In the genomic region with DNA sequence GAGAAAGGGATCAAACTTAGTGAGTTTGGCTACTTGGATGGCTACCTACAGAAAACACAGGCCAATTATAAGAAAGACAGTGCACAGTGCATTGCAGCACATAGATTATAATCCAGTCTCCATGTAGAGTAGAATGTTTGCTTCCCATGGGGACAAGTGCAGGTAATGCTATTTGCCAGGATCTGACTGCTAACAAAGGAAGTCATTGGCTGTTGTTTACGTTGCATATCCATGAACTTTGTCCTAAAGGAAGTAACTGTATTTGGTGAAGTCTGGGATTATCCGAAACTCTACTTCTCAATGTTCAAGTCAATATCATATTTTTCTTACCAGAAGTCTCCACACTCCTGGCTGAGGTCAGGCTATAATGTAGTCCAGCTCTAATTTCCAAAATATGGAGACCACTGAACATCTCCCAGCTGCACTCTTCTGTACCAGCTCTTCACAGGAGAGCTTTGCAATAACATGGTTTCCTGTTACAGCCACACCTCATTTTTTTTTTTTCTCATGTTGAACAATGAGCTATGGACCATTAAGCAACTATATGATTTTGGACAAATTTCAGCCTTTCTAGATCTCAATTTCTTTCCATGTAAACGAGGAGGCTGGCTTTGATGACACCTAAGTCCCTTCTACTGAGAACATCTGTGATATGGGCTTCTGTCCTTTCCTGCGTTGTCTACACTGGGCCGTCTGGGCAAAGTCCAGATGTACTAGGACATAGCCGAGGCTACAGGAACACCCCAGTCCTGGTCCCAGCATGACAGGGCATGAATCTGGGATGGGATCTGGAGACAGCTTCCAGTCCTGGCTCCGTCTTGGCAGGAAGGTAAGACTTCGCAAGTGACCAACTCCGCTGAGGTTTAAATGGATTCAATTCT, we compare ENCODE assay signal across 1 cellular context.
TF ChIP-seq lines count a peak whose summit lies in the region.

No MANE protein-coding gene starts in this region.

TF ChIP-seq in HepG2, 621 proteins besides CTCF, POLR2A, EP300 and RAD21 (continued from another document and continues in another):
- TF ChIP-seq ZNF644 (CRISPR knock-in tag; IDR thresholded peaks at IDR 0.05; ENCODE audit: low read depth): peak; percentile 72; the same call in 1 of the 2 replicates
- no peak for TF ChIP-seq ZNF256 (CRISPR knock-in tag; conservative IDR thresholded peaks at IDR 0.05)
- no peak for TF ChIP-seq STAT5B (CRISPR knock-in tag; IDR thresholded peaks at IDR 0.05)
- TF ChIP-seq, protein P1, sequence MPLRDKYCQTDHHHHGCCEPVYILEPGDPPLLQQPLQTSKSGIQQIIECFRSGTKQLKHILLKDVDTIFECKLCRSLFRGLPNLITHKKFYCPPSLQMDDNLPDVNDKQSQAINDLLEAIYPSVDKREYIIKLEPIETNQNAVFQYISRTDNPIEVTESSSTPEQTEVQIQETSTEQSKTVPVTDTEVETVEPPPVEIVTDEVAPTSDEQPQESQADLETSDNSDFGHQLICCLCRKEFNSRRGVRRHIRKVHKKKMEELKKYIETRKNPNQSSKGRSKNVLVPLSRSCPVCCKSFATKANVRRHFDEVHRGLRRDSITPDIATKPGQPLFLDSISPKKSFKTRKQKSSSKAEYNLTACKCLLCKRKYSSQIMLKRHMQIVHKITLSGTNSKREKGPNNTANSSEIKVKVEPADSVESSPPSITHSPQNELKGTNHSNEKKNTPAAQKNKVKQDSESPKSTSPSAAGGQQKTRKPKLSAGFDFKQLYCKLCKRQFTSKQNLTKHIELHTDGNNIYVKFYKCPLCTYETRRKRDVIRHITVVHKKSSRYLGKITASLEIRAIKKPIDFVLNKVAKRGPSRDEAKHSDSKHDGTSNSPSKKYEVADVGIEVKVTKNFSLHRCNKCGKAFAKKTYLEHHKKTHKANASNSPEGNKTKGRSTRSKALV (CRISPR knock-in tag; IDR thresholded peaks at IDR 0.05): no peak
- TF ChIP-seq ZNF775 (CRISPR knock-in tag; IDR thresholded peaks at IDR 0.05; ENCODE audit: borderline replicate concordance): no peak
- TF ChIP-seq ZNF547 (CRISPR knock-in tag; IDR thresholded peaks at IDR 0.05): no peak
- TF ChIP-seq GABPB1 (CRISPR knock-in tag; IDR thresholded peaks at IDR 0.05): peak; percentile 46
- TF ChIP-seq HMGA1 (CRISPR knock-in tag; conservative IDR thresholded peaks at IDR 0.05): no peak
- TF ChIP-seq ZNF749 (CRISPR knock-in tag; IDR thresholded peaks at IDR 0.05; ENCODE audit: borderline replicate concordance): no peak
- no peak for TF ChIP-seq NFYC (CRISPR knock-in tag; IDR thresholded peaks at IDR 0.05)
- TF ChIP-seq RXRB (CRISPR knock-in tag; IDR thresholded peaks at IDR 0.05; ENCODE audit: borderline replicate concordance): peak; percentile 73
- TF ChIP-seq, protein P2, sequence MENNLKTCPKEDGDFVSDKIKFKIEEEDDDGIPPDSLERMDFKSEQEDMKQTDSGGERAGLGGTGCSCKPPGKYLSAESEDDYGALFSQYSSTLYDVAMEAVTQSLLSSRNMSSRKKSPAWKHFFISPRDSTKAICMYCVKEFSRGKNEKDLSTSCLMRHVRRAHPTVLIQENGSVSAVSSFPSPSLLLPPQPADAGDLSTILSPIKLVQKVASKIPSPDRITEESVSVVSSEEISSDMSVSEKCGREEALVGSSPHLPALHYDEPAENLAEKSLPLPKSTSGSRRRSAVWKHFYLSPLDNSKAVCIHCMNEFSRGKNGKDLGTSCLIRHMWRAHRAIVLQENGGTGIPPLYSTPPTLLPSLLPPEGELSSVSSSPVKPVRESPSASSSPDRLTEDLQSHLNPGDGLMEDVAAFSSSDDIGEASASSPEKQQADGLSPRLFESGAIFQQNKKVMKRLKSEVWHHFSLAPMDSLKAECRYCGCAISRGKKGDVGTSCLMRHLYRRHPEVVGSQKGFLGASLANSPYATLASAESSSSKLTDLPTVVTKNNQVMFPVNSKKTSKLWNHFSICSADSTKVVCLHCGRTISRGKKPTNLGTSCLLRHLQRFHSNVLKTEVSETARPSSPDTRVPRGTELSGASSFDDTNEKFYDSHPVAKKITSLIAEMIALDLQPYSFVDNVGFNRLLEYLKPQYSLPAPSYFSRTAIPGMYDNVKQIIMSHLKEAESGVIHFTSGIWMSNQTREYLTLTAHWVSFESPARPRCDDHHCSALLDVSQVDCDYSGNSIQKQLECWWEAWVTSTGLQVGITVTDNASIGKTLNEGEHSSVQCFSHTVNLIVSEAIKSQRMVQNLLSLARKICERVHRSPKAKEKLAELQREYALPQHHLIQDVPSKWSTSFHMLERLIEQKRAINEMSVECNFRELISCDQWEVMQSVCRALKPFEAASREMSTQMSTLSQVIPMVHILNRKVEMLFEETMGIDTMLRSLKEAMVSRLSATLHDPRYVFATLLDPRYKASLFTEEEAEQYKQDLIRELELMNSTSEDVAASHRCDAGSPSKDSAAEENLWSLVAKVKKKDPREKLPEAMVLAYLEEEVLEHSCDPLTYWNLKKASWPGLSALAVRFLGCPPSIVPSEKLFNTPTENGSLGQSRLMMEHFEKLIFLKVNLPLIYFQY (CRISPR knock-in tag; IDR thresholded peaks at IDR 0.05; ENCODE audit: borderline replicate concordance): no peak
- TF ChIP-seq ARID2 (CRISPR knock-in tag; IDR thresholded peaks at IDR 0.05; ENCODE audit: borderline replicate concordance): no peak
- TF ChIP-seq MED1 (CRISPR knock-in tag; IDR thresholded peaks at IDR 0.05): peak; percentile 49; the same call in 1 of the 2 replicates
- TF ChIP-seq, protein P3, sequence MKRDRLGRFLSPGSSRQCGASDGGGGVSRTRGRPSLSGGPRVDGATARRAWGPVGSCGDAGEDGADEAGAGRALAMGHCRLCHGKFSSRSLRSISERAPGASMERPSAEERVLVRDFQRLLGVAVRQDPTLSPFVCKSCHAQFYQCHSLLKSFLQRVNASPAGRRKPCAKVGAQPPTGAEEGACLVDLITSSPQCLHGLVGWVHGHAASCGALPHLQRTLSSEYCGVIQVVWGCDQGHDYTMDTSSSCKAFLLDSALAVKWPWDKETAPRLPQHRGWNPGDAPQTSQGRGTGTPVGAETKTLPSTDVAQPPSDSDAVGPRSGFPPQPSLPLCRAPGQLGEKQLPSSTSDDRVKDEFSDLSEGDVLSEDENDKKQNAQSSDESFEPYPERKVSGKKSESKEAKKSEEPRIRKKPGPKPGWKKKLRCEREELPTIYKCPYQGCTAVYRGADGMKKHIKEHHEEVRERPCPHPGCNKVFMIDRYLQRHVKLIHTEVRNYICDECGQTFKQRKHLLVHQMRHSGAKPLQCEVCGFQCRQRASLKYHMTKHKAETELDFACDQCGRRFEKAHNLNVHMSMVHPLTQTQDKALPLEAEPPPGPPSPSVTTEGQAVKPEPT (CRISPR knock-in tag; IDR thresholded peaks at IDR 0.05; ENCODE audit: low read depth): no peak
- no peak for TF ChIP-seq SMARCE1 (IDR thresholded peaks at IDR 0.05; ENCODE audit: borderline replicate concordance)
- TF ChIP-seq SNAI1 (CRISPR knock-in tag; IDR thresholded peaks at IDR 0.05; ENCODE audit: borderline replicate concordance): no peak
- TF ChIP-seq, protein P4, sequence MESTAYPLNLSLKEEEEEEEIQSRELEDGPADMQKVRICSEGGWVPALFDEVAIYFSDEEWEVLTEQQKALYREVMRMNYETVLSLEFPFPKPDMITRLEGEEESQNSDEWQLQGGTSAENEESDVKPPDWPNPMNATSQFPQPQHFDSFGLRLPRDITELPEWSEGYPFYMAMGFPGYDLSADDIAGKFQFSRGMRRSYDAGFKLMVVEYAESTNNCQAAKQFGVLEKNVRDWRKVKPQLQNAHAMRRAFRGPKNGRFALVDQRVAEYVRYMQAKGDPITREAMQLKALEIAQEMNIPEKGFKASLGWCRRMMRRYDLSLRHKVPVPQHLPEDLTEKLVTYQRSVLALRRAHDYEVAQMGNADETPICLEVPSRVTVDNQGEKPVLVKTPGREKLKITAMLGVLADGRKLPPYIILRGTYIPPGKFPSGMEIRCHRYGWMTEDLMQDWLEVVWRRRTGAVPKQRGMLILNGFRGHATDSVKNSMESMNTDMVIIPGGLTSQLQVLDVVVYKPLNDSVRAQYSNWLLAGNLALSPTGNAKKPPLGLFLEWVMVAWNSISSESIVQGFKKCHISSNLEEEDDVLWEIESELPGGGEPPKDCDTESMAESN (CRISPR knock-in tag; conservative IDR thresholded peaks at IDR 0.05): no peak
- no peak for TF ChIP-seq ZNF441 (CRISPR knock-in tag; IDR thresholded peaks at IDR 0.05; ENCODE audit: borderline replicate concordance)
- no peak for TF ChIP-seq ZNF569 (CRISPR knock-in tag; IDR thresholded peaks at IDR 0.05; ENCODE audit: borderline replicate concordance)
- no peak for TF ChIP-seq ZNF737 (CRISPR knock-in tag; IDR thresholded peaks at IDR 0.05; ENCODE audit: borderline replicate concordance)
- peak; percentile 68 for TF ChIP-seq ASH2L (IDR thresholded peaks at IDR 0.05; ENCODE audit: insufficient read length, low read depth, low read length)
- no peak for TF ChIP-seq TCF7L2 (IDR thresholded peaks at IDR 0.05; ENCODE audit: low read depth, low read length)
- no peak for TF ChIP-seq GTF3A (CRISPR knock-in tag; conservative IDR thresholded peaks at IDR 0.05)
- no peak for TF ChIP-seq SMAD1 (CRISPR knock-in tag; IDR thresholded peaks at IDR 0.05; ENCODE audit: borderline replicate concordance, low read depth)
- TF ChIP-seq, protein P5, sequence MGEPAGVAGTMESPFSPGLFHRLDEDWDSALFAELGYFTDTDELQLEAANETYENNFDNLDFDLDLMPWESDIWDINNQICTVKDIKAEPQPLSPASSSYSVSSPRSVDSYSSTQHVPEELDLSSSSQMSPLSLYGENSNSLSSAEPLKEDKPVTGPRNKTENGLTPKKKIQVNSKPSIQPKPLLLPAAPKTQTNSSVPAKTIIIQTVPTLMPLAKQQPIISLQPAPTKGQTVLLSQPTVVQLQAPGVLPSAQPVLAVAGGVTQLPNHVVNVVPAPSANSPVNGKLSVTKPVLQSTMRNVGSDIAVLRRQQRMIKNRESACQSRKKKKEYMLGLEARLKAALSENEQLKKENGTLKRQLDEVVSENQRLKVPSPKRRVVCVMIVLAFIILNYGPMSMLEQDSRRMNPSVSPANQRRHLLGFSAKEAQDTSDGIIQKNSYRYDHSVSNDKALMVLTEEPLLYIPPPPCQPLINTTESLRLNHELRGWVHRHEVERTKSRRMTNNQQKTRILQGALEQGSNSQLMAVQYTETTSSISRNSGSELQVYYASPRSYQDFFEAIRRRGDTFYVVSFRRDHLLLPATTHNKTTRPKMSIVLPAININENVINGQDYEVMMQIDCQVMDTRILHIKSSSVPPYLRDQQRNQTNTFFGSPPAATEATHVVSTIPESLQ (CRISPR knock-in tag; conservative IDR thresholded peaks at IDR 0.05): no peak
- no peak for TF ChIP-seq ZNF776 (CRISPR knock-in tag; IDR thresholded peaks at IDR 0.05)
- TF ChIP-seq, protein P6, sequence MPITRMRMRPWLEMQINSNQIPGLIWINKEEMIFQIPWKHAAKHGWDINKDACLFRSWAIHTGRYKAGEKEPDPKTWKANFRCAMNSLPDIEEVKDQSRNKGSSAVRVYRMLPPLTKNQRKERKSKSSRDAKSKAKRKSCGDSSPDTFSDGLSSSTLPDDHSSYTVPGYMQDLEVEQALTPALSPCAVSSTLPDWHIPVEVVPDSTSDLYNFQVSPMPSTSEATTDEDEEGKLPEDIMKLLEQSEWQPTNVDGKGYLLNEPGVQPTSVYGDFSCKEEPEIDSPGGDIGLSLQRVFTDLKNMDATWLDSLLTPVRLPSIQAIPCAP (CRISPR knock-in tag; IDR thresholded peaks at IDR 0.05; ENCODE audit: low read depth): no peak
- no peak for TF ChIP-seq ZFX (CRISPR knock-in tag; IDR thresholded peaks at IDR 0.05; ENCODE audit: low read depth)
- TF ChIP-seq ZNF615 (CRISPR knock-in tag; IDR thresholded peaks at IDR 0.05; ENCODE audit: borderline replicate concordance): no peak
- TF ChIP-seq REXO4 (CRISPR knock-in tag; IDR thresholded peaks at IDR 0.05; ENCODE audit: borderline replicate concordance): no peak
- TF ChIP-seq IKZF4 (CRISPR knock-in tag; IDR thresholded peaks at IDR 0.05; ENCODE audit: borderline replicate concordance, low read depth, not compliant biosample characterization): no peak
- TF ChIP-seq ZNF629 (CRISPR knock-in tag; conservative IDR thresholded peaks at IDR 0.05): peak; percentile 81
- no peak for TF ChIP-seq CREM (IDR thresholded peaks at IDR 0.05)
- TF ChIP-seq CREM (CRISPR knock-in tag; IDR thresholded peaks at IDR 0.05): no peak
- no peak for TF ChIP-seq ARHGAP35 (CRISPR knock-in tag; IDR thresholded peaks at IDR 0.05; ENCODE audit: borderline replicate concordance)
- TF ChIP-seq HMG20A (CRISPR knock-in tag; IDR thresholded peaks at IDR 0.05; ENCODE audit: borderline replicate concordance): peak; percentile 56; the same call in 1 of the 2 replicates
- no peak for TF ChIP-seq NR3C1 (CRISPR knock-in tag; IDR thresholded peaks at IDR 0.05)
- no peak for TF ChIP-seq AKAP8 (CRISPR knock-in tag; IDR thresholded peaks at IDR 0.05)
- no peak for TF ChIP-seq MZF1 (CRISPR knock-in tag; IDR thresholded peaks at IDR 0.05; ENCODE audit: borderline replicate concordance)
- TF ChIP-seq, protein P7, sequence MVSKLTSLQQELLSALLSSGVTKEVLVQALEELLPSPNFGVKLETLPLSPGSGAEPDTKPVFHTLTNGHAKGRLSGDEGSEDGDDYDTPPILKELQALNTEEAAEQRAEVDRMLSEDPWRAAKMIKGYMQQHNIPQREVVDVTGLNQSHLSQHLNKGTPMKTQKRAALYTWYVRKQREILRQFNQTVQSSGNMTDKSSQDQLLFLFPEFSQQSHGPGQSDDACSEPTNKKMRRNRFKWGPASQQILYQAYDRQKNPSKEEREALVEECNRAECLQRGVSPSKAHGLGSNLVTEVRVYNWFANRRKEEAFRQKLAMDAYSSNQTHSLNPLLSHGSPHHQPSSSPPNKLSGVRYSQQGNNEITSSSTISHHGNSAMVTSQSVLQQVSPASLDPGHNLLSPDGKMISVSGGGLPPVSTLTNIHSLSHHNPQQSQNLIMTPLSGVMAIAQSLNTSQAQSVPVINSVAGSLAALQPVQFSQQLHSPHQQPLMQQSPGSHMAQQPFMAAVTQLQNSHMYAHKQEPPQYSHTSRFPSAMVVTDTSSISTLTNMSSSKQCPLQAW (CRISPR knock-in tag; IDR thresholded peaks at IDR 0.05): 0 out of 2 replicates have a peak, but pooled peaks have one; percentile 41
- no peak for TF ChIP-seq ISL2 (CRISPR knock-in tag; IDR thresholded peaks at IDR 0.05)
- TF ChIP-seq, protein P8, sequence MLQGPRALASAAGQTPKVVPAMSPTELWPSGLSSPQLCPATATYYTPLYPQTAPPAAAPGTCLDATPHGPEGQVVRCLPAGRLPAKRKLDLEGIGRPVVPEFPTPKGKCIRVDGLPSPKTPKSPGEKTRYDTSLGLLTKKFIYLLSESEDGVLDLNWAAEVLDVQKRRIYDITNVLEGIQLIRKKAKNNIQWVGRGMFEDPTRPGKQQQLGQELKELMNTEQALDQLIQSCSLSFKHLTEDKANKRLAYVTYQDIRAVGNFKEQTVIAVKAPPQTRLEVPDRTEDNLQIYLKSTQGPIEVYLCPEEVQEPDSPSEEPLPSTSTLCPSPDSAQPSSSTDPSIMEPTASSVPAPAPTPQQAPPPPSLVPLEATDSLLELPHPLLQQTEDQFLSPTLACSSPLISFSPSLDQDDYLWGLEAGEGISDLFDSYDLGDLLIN (CRISPR knock-in tag; IDR thresholded peaks at IDR 0.05; ENCODE audit: borderline replicate concordance): no peak
- no peak for TF ChIP-seq RXRA (CRISPR knock-in tag; IDR thresholded peaks at IDR 0.05)
- TF ChIP-seq, protein P9, sequence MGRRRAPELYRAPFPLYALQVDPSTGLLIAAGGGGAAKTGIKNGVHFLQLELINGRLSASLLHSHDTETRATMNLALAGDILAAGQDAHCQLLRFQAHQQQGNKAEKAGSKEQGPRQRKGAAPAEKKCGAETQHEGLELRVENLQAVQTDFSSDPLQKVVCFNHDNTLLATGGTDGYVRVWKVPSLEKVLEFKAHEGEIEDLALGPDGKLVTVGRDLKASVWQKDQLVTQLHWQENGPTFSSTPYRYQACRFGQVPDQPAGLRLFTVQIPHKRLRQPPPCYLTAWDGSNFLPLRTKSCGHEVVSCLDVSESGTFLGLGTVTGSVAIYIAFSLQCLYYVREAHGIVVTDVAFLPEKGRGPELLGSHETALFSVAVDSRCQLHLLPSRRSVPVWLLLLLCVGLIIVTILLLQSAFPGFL (CRISPR knock-in tag; IDR thresholded peaks at IDR 0.05): no peak
- TF ChIP-seq ZKSCAN1 (IDR thresholded peaks at IDR 0.05; ENCODE audit: low read length): no peak
- TF ChIP-seq ARNT (IDR thresholded peaks at IDR 0.05): no peak
- no peak for TF ChIP-seq REL (CRISPR knock-in tag; conservative IDR thresholded peaks at IDR 0.05)
